ENCODE assay signal across 10 cellular contexts in the genomic region with DNA sequence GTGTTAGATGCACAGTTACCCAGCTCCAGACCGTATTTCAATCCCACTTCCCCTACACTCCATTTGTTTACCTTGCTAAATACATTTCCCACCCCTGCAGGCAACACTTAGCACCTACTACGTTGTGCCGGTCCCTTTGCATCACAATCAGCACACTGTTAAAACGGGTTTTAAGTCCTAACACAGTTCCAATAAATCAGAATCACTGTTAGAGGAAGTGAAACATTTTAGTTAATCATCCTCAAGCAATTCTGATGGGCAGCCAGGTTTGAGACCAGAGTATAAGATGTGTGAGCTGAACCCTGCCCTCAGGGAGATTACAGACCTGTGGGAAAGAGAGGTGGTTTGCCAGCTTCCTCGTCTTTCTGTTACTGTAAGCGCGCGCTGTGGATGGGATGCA. TPM values are rescaled to one million over a fixed set of nuclear protein-coding genes. Genes with fewer than 3 reads are reported as not detected.
DNase-seq lines count a peak whose midpoint lies in the region; ATAC-seq, FAIRE-seq and TF ChIP-seq lines count a peak whose summit lies in the region.
"Had no signal": no experiment of that assay in that cellular context is flagged by ENCODE, and none has a peak within 500 bp of the region (broad histone marks: within the 10 kb centered on the region; RNA-seq: fewer than 3 reads in every experiment).

No MANE protein-coding gene starts in this region.

- POLR2A ChIA-PET in activated CD4-positive, alpha-beta memory T cell treated with anti-CD3 and anti-CD28 coated beads, Interleukin-2, amount 10 ng/mL, durations not matched to agents 7 days and 5 days (lab: Charles Lee): interaction anchor here (1.7 to 8.1 kb wide), 4 partner anchors 10 to 30 kb away, joined by 3 to 95 read pairs (median 8); a partner anchor contains a TSS

- peak overlapping the region; percentile 57 for H3K27ac ChIP-seq in left ventricle myocardium inferior (replicated peaks)
- H3K27ac ChIP-seq in keratinocyte (ENCODE audit: control insufficient read depth, insufficient read depth, low read length): no peak overlapping the region
- H3K27ac ChIP-seq in uterus: peak overlapping the region; percentile 10 to 98

- no peak for DNase-seq in left ventricle myocardium inferior
- DNase-seq in Right ventricle myocardium superior: no peak
- DNase-seq in activated CD4-positive, alpha-beta memory T cell treated with anti-CD3 and anti-CD28 coated beads, Interleukin-2, amount 10 ng/mL, durations not matched to agents 7 days and 5 days: no peak
- DNase-seq in keratinocyte (ENCODE audit: low read depth, low spot score): no peak
- no peak for DNase-seq in uterus
- no peak for DNase-seq in left colon
- DNase-seq in DMS 273 treated with DMSO at 0.1 percent for 48 hours (lab: John Stamatoyannopoulos, UW): no peak

- H3K36me3 ChIP-seq in left ventricle myocardium inferior (peaks cover 4% of the 10 kb centered on the region), keratinocyte (ENCODE audit: control insufficient read depth in 2 of 2, extremely low read depth in 1 of 2, insufficient read depth in 2 of 2, low read length in 2 of 2) (no peaks in the 10 kb centered on the region), uterus (no peaks in the 10 kb centered on the region)

- ATAC-seq in Right ventricle myocardium superior (ENCODE audit: poor library complexity): no peak
- ATAC-seq in left colon: no peak
- ATAC-seq in HG02623 (IDR thresholded peaks at IDR 0.05; ENCODE audit: unreplicated experiment): no peak
- ATAC-seq: Right ventricle myocardium inferior had no signal

- no peak for TF ChIP-seq POLR2A in uterus (IDR thresholded peaks at IDR 0.05)

- H3K4me2 ChIP-seq in keratinocyte (ENCODE audit: control insufficient read depth, extremely low read depth, insufficient read depth, low read depth, low read length): peak overlapping the region; percentile 89

- CTCF ChIA-PET in activated CD4-positive, alpha-beta memory T cell treated with anti-CD3 and anti-CD28 coated beads, Interleukin-2, amount 10 ng/mL, durations not matched to agents 7 days and 5 days (lab: Charles Lee): interaction anchor here (1.2 to 4.0 kb wide), 2 partner anchors 29 to 41 kb away, joined by 4 to 17 read pairs; no protein-coding TSS in a partner anchor

- no peaks in the 10 kb centered on the region for H3K9me3 Mint-ChIP-seq in activated CD4-positive, alpha-beta memory T cell treated with anti-CD3 and anti-CD28 coated beads, Interleukin-2, amount 10 ng/mL, durations not matched to agents 7 days and 5 days

- H3K27me3 Mint-ChIP-seq in activated CD4-positive, alpha-beta memory T cell treated with anti-CD3 and anti-CD28 coated beads, Interleukin-2, amount 10 ng/mL, durations not matched to agents 7 days and 5 days: no peaks in the 10 kb centered on the region

- H3K36me3 Mint-ChIP-seq in activated CD4-positive, alpha-beta memory T cell treated with anti-CD3 and anti-CD28 coated beads, Interleukin-2, amount 10 ng/mL, durations not matched to agents 7 days and 5 days (ENCODE audit: low read depth): peaks cover 35% of the 10 kb centered on the region

- H3K4me3 Mint-ChIP-seq in activated CD4-positive, alpha-beta memory T cell treated with anti-CD3 and anti-CD28 coated beads, Interleukin-2, amount 10 ng/mL, durations not matched to agents 7 days and 5 days: peak overlapping the region; percentile 33

- TF ChIP-seq CTCF in left ventricle myocardium inferior (IDR thresholded peaks at IDR 0.05; ENCODE audit: borderline replicate concordance) (no peak), keratinocyte (optimal IDR thresholded peaks at IDR 0.05 in 1 of 3, IDR thresholded peaks at IDR 0.05 in 1 of 3, conservative IDR thresholded peaks at IDR 0.05 in 1 of 3; ENCODE audit: extremely low read depth in 1 of 3, insufficient read depth in 2 of 3, low read length in 3 of 3) (no peak), uterus (IDR thresholded peaks at IDR 0.05) (no peak)

- H3K27me3 ChIP-seq in left ventricle myocardium inferior (ENCODE audit: low read depth) (no peaks in the 10 kb centered on the region), keratinocyte (ENCODE audit: control insufficient read depth, extremely low read depth, insufficient read depth, low read length) (no peaks in the 10 kb centered on the region), uterus (no peaks in the 10 kb centered on the region)

- no peak overlapping the region for H3K27ac Mint-ChIP-seq in activated CD4-positive, alpha-beta memory T cell treated with anti-CD3 and anti-CD28 coated beads, Interleukin-2, amount 10 ng/mL, durations not matched to agents 7 days and 5 days

- H4K20me1 ChIP-seq in keratinocyte (ENCODE audit: control insufficient read depth, extremely low read depth, insufficient read depth, low read length): no peaks in the 10 kb centered on the region

- intact Hi-C loops in left ventricle myocardium inferior (cut with micrococcal nuclease) (no loop called here), Right ventricle myocardium superior (cut with DNase I) (no loop called here), uterus (cut with DNase I; ENCODE audit: low total_unique reads) (no loop called here), left colon (cut with DNase I, micrococcal nuclease) (no loop called here)

- peaks cover 38% of the 10 kb centered on the region for H3K4me1 Mint-ChIP-seq in activated CD4-positive, alpha-beta memory T cell treated with anti-CD3 and anti-CD28 coated beads, Interleukin-2, amount 10 ng/mL, durations not matched to agents 7 days and 5 days

- H3K9me1 ChIP-seq in keratinocyte (ENCODE audit: control insufficient read depth, extremely low read depth, insufficient read depth, low read length): no peaks in the 10 kb centered on the region

- H3K79me2 ChIP-seq in keratinocyte (ENCODE audit: control insufficient read depth, insufficient read depth, low read length): peaks cover 19% of the 10 kb centered on the region

- dilution Hi-C loops in keratinocyte (cut with MboI; ENCODE audit: extremely low pct_ligation_motif_present, low sequenced_read_pairs): no loop called here

- no peak for FAIRE-seq in keratinocyte (lab: Jason Lieb, UNC)
- FAIRE-seq: colon had no signal

- H3K4me3 ChIP-seq in left ventricle myocardium inferior (peak overlapping the region; percentile 97), keratinocyte (ENCODE audit: control insufficient read depth in 2 of 3, extremely low read depth in 1 of 3, insufficient read depth in 2 of 3, low read depth in 1 of 3, low read length in 3 of 3) (no peak overlapping the region), uterus (peak overlapping the region in 1 of 2 donors; percentile 3)

- no peak overlapping the region for H3K9ac ChIP-seq in keratinocyte (ENCODE audit: control insufficient read depth, extremely low read depth, insufficient read depth, low read length)

- no peak overlapping the region for H2AFZ ChIP-seq in keratinocyte (ENCODE audit: control insufficient read depth, low read length)

- H3K9me3 ChIP-seq in left ventricle myocardium inferior (replicated peaks) (no peaks in the 10 kb centered on the region), keratinocyte (ENCODE audit: control insufficient read depth, low read depth, low read length) (no peaks in the 10 kb centered on the region), uterus (no peaks in the 10 kb centered on the region)

- H3K4me1 ChIP-seq in left ventricle myocardium inferior: peaks cover 66% of the 10 kb centered on the region
- peaks cover 35% of the 10 kb centered on the region for H3K4me1 ChIP-seq in keratinocyte (ENCODE audit: control insufficient read depth, extremely low read depth, insufficient read depth, low read length)
- H3K4me1 ChIP-seq in uterus: peaks cover 0 to 6% of the 10 kb centered on the region in 2 donors

RNA-seq across cellular contexts. Expression of a gene that starts 3.0 kb away (rescaled TPM):
- total RNA-seq in left ventricle myocardium inferior (11.8 TPM), Right ventricle myocardium superior (11.8 TPM), uterus (10 to 100 TPM in 3 of 4 donors, 1 to 10 TPM in 1; 3.3 to 56.7 (median 19.2) TPM), left colon (10 to 100 TPM; 10.2 to 13.0 TPM)
- total RNA-seq in activated CD4-positive, alpha-beta memory T cell treated with anti-CD3 and anti-CD28 coated beads, Interleukin-2, amount 10 ng/mL, durations not matched to agents 7 days and 5 days: 10 to 100 TPM; 23.5 to 23.9 TPM
- polyA plus RNA-seq in keratinocyte: 4.9 to 6.8 TPM (median 5.7 TPM) in 3 replicates
- polyA plus RNA-seq in keratinocyte (2011; ENCODE audit: low read depth): 1.8 TPM
- 3.5 and 4.4 TPM in 2 replicates for polyA plus RNA-seq in keratinocyte (2011; cell fraction: cytosol; rRNA removed)
- 6.5 and 6.8 TPM in 2 replicates for polyA plus RNA-seq in keratinocyte (2011; cell fraction: nucleus; rRNA removed)
- 3.7 and 5.9 TPM in 2 replicates for polyA plus RNA-seq in keratinocyte (2012; ENCODE audit: low replicate concordance)
- 3.6 to 5.8 TPM (median 3.7 TPM) in 3 replicates for polyA minus RNA-seq in keratinocyte
- 8.1 TPM for polyA minus RNA-seq in keratinocyte (2011; cell fraction: cytosol; rRNA and poly(A)+ RNA removed)
- 3.7 and 4.0 TPM in 2 replicates for polyA minus RNA-seq in keratinocyte (2011; cell fraction: nucleus; rRNA and poly(A)+ RNA removed)

RNA-seq across cellular contexts. Expression of a gene that starts 9.8 kb away (rescaled TPM):
- total RNA-seq in left ventricle myocardium inferior: 6.6 TPM
- total RNA-seq in Right ventricle myocardium superior: 4.6 TPM
- total RNA-seq in activated CD4-positive, alpha-beta memory T cell treated with anti-CD3 and anti-CD28 coated beads, Interleukin-2, amount 10 ng/mL, durations not matched to agents 7 days and 5 days: 1 to 10 TPM; 5.9 to 6.0 TPM
- 3.5 to 4.7 TPM (median 3.6 TPM) in 3 replicates for polyA plus RNA-seq in keratinocyte
- 1.1 TPM for polyA plus RNA-seq in keratinocyte (2011; ENCODE audit: low read depth)
- polyA plus RNA-seq in keratinocyte (2011; cell fraction: cytosol; rRNA removed): 2.5 and 2.6 TPM in 2 replicates
- polyA plus RNA-seq in keratinocyte (2011; cell fraction: nucleus; rRNA removed): 5.8 and 6.0 TPM in 2 replicates
- 1.8 and 2.2 TPM in 2 replicates for polyA plus RNA-seq in keratinocyte (2012; ENCODE audit: low replicate concordance)
- 0.89 to 2.6 TPM (median 0.96 TPM) in 3 replicates for polyA minus RNA-seq in keratinocyte
- polyA minus RNA-seq in keratinocyte (2011; cell fraction: cytosol; rRNA and poly(A)+ RNA removed): 2.1 TPM
- polyA minus RNA-seq in keratinocyte (2011; cell fraction: nucleus; rRNA and poly(A)+ RNA removed): 1.3 and 1.7 TPM in 2 replicates
- 10 to 100 TPM in 2 of 4 donors, 1 to 10 TPM in 2; 2.8 to 18.2 (median 11.2) TPM for total RNA-seq in uterus
- 10 to 100 TPM; 10.1 to 13.1 TPM for total RNA-seq in left colon

RNA-seq across cellular contexts. Expression of a gene that starts 25.0 kb away (rescaled TPM):
- 12.3 TPM for total RNA-seq in left ventricle myocardium inferior
- 16.2 TPM for total RNA-seq in Right ventricle myocardium superior
- total RNA-seq in activated CD4-positive, alpha-beta memory T cell treated with anti-CD3 and anti-CD28 coated beads, Interleukin-2, amount 10 ng/mL, durations not matched to agents 7 days and 5 days: 1 to 10 TPM; 2.9 to 3.2 TPM
- polyA plus RNA-seq in keratinocyte: 1.4 to 3.5 TPM (median 1.9 TPM) in 3 replicates
- polyA plus RNA-seq in keratinocyte (2011; ENCODE audit: low read depth): 0.54 TPM
- polyA plus RNA-seq in keratinocyte (2011; cell fraction: cytosol; rRNA removed): 1.7 and 3.5 TPM in 2 replicates
- polyA plus RNA-seq in keratinocyte (2011; cell fraction: nucleus; rRNA removed): 5.4 and 7.0 TPM in 2 replicates
- polyA plus RNA-seq in keratinocyte (2012; ENCODE audit: low replicate concordance): 3.0 and 8.8 TPM in 2 replicates
- polyA minus RNA-seq in keratinocyte: 1.2 to 4.6 TPM (median 1.3 TPM) in 3 replicates
- polyA minus RNA-seq in keratinocyte (2011; cell fraction: cytosol; rRNA and poly(A)+ RNA removed): 4.6 TPM
- polyA minus RNA-seq in keratinocyte (2011; cell fraction: nucleus; rRNA and poly(A)+ RNA removed): 1.7 and 2.2 TPM in 2 replicates
- total RNA-seq in uterus: 10 to 100 TPM in 1 of 4 donors, 1 to 10 TPM in 3; 2.4 to 21.9 (median 7.4) TPM
- total RNA-seq in left colon: 1 to 10 TPM; 3.8 to 5.6 TPM

RNA-seq across cellular contexts. Expression of a gene that starts 42.8 kb away (rescaled TPM):
- not detected for total RNA-seq in left ventricle myocardium inferior
- total RNA-seq in Right ventricle myocardium superior: not detected
- total RNA-seq in activated CD4-positive, alpha-beta memory T cell treated with anti-CD3 and anti-CD28 coated beads, Interleukin-2, amount 10 ng/mL, durations not matched to agents 7 days and 5 days: not detected
- polyA plus RNA-seq in keratinocyte: not detected in 3 replicates
- not detected for polyA plus RNA-seq in keratinocyte (2011; ENCODE audit: low read depth)
- polyA plus RNA-seq in keratinocyte (2011; cell fraction: cytosol; rRNA removed): not detected in 2 replicates
- not detected in 2 replicates for polyA plus RNA-seq in keratinocyte (2011; cell fraction: nucleus; rRNA removed)
- not detected in 2 replicates for polyA plus RNA-seq in keratinocyte (2012; ENCODE audit: low replicate concordance)
- polyA minus RNA-seq in keratinocyte: not detected in 3 replicates
- polyA minus RNA-seq in keratinocyte (2011; cell fraction: cytosol; rRNA and poly(A)+ RNA removed): not detected
- polyA minus RNA-seq in keratinocyte (2011; cell fraction: nucleus; rRNA and poly(A)+ RNA removed): not detected in 2 replicates
- not detected for total RNA-seq in uterus
- total RNA-seq in left colon: not detected
- total RNA-seq: Right ventricle myocardium inferior had no signal

RNA-seq across cellular contexts. Expression of a gene that starts 46.6 kb away (rescaled TPM):
- 17.5 TPM for total RNA-seq in left ventricle myocardium inferior
- total RNA-seq in Right ventricle myocardium superior: 14.5 TPM
- 1 to 10 TPM; 1.8 to 2.7 TPM for total RNA-seq in activated CD4-positive, alpha-beta memory T cell treated with anti-CD3 and anti-CD28 coated beads, Interleukin-2, amount 10 ng/mL, durations not matched to agents 7 days and 5 days
- 10.4 to 29.0 TPM (median 14.0 TPM) in 3 replicates for polyA plus RNA-seq in keratinocyte
- polyA plus RNA-seq in keratinocyte (2011; ENCODE audit: low read depth): 2.3 TPM
- polyA plus RNA-seq in keratinocyte (2011; cell fraction: cytosol; rRNA removed): 12.5 and 32.8 TPM in 2 replicates
- 15.1 and 26.5 TPM in 2 replicates for polyA plus RNA-seq in keratinocyte (2011; cell fraction: nucleus; rRNA removed)
- polyA plus RNA-seq in keratinocyte (2012; ENCODE audit: low replicate concordance): 10.6 and 21.1 TPM in 2 replicates
- 8.4 to 20.7 TPM (median 11.2 TPM) in 3 replicates for polyA minus RNA-seq in keratinocyte
- polyA minus RNA-seq in keratinocyte (2011; cell fraction: cytosol; rRNA and poly(A)+ RNA removed): 18.6 TPM
- polyA minus RNA-seq in keratinocyte (2011; cell fraction: nucleus; rRNA and poly(A)+ RNA removed): 9.5 and 10.2 TPM in 2 replicates
- 10 to 100 TPM; 10.2 to 65.6 (median 28.7) TPM for total RNA-seq in uterus
- total RNA-seq in left colon: 1 to 10 TPM; 9.4 to 10.0 TPM
